In genomic region chr6:22251331-22251730, GRCh38 we compare ENCODE assay signal across 1 cellular context.
TF ChIP-seq lines count a peak whose summit lies in the region.

No MANE protein-coding gene starts in this region.

TF ChIP-seq in IMR-90, 13 proteins besides CTCF, POLR2A, EP300 and RAD21:
- TF ChIP-seq FOS (IDR thresholded peaks at IDR 0.05; ENCODE audit: low read depth, low read length) (0 out of 2 replicates have a peak, but pooled peaks have one; percentile 54), CHD1 (IDR thresholded peaks at IDR 0.05; ENCODE audit: low read depth, low read length) (no peak), CEBPB (IDR thresholded peaks at IDR 0.05; ENCODE audit: low read depth, low read length) (peak; percentile 87)
